In genomic region chrX:120755066-120755846, GRCh38 we compare ENCODE assay signal across 9 cellular contexts.
A peak's percentile ranks its signal among the peaks of the same experiment; 100 is the strongest.
DNase-seq lines count a peak whose midpoint lies in the region; ATAC-seq lines count a peak whose summit lies in the region.
"Had no signal": no experiment of that assay in that cellular context is flagged by ENCODE, and none has a peak within 500 bp of the region (broad histone marks: within the 10 kb centered on the region; RNA-seq: fewer than 3 reads in every experiment).

No MANE protein-coding gene starts in this region.

- H3K4me3 Mint-ChIP-seq in effector memory CD8-positive, alpha-beta T cell, result no peak overlapping the region

- no peaks in the 10 kb centered on the region for H3K36me3 ChIP-seq in MG63

- intact Hi-C loops in cardiac septum (cut with DNase I), result no loop called here

- H3K4me3 ChIP-seq in MG63, result no peak overlapping the region

- H3K36me3 Mint-ChIP-seq in effector memory CD8-positive, alpha-beta T cell (ENCODE audit: insufficient read depth), result no peaks in the 10 kb centered on the region

- H3K9me3 Mint-ChIP-seq in effector memory CD8-positive, alpha-beta T cell, result no peaks in the 10 kb centered on the region

- ATAC-seq in GM18907 (IDR thresholded peaks at IDR 0.05; ENCODE audit: unreplicated experiment), result peak; percentile 53
- ATAC-seq in HG02642 (IDR thresholded peaks at IDR 0.05; ENCODE audit: poor library complexity, unreplicated experiment), result peak; percentile 68
- ATAC-seq in left lobe of liver, result peak; percentile 69
- no peak for ATAC-seq in effector memory CD8-positive, alpha-beta T cell (replicated peaks)
- ATAC-seq: HCT116 had no signal

- H3K9me3 ChIP-seq in MG63, result no peaks in the 10 kb centered on the region

- H3K27ac Mint-ChIP-seq in effector memory CD8-positive, alpha-beta T cell, result no peak overlapping the region

- no peaks in the 10 kb centered on the region for H3K27me3 ChIP-seq in MG63

- DNase-seq in NCI-H146 (lab: John Stamatoyannopoulos, UW) (peak; percentile 56), left lobe of liver (ENCODE audit: low spot score) (peak; percentile 54), cardiac septum (ENCODE audit: low spot score) (no peak), cerebellum (ENCODE audit: low spot score) (no peak), MG63 (no peak)
- no peak for DNase-seq in effector memory CD8-positive, alpha-beta T cell

- no peaks in the 10 kb centered on the region for H3K4me1 Mint-ChIP-seq in effector memory CD8-positive, alpha-beta T cell (ENCODE audit: low read depth in 2 of 2)

- H3K27me3 Mint-ChIP-seq in effector memory CD8-positive, alpha-beta T cell, result peaks cover 6 to 13% of the 10 kb centered on the region in 2 donors

Comparison
In these comparisons a context has a peak if more than half of its experiments do, and no peak if none do; other contexts are left out.
1. DNase-seq: peak in NCI-H146 (single experiment) and left lobe of liver (single experiment); none in cardiac septum (single experiment), cerebellum (single experiment), effector memory CD8-positive, alpha-beta T cell (0 of 3) and MG63 (single experiment).